ENCODE assay signal across 8 cellular contexts in the genomic region with DNA sequence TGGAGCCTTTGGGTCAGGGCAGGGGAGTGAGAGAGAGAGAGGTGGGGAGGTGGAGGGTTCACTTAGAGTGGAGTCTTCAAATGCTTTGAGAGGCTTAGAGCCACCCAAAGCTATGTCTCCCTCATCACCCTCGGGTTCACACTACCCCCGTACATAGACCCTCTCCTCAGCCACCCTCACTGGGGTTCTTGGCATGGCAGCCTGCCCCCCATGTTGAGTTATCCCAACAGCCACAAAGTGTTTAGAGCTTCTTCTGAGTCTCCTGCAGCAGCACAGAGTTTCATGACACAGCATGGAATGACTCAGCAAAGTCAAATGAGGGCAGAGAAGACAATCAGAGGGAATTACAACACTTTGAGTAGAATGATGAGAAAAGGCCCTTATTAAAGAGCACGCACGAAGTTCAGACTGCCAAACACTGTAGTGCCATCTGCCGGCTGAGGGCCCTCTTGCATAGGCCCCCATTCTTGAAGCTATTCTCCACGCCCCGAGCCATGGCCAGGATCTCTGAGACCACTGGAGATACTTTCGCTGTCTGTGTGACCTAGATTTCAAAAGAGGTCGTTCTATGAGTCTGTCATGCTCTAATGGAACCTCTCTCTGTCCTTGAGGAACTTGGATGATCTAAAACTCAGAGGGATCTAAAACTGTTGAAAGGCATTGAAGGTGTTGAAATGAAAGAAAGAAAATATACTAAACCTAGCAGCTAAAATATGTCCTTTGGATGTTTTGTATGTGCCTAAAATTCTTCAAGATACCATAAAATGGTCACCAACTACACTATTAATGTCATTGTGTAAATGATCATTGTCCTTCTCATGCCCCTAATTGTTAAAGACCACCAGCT.
DNase-seq lines count a peak whose midpoint lies in the region; ATAC-seq, FAIRE-seq and TF ChIP-seq lines count a peak whose summit lies in the region.

No MANE protein-coding gene starts in this region.

- peak; percentile 89 for FAIRE-seq in bronchial epithelial cell (lab: Jason Lieb, UNC)
- FAIRE-seq in kidney (lab: Jason Lieb, UNC) = no peak

- H3K9ac ChIP-seq in kidney (ENCODE audit: low read length in 2 of 2) = no peak overlapping the region

- H3K9me3 ChIP-seq in kidney (ENCODE audit: control insufficient read depth in 1 of 2, low read length in 2 of 2) = no peaks in the 10 kb centered on the region

- intact Hi-C loops in kidney (cut with DNase I) = no loop called here

- POLR2A ChIA-PET in GM10248 (lab: Yijun Ruan, JAX) = no interaction called here

- DNase-seq in GM10248 (ENCODE audit: extremely low spot score) (peak; percentile 58), NCI-H2081 treated with DMSO at 0.1 percent for 48 hours (lab: John Stamatoyannopoulos, UW) (peak; percentile 21), UCSD-AML1 (lab: John Stamatoyannopoulos, UW; ENCODE audit: unreplicated experiment) (peak; percentile 79), bronchial epithelial cell (ENCODE audit: low read depth) (peak; percentile 91), kidney (peak; percentile 89), mesenteric fat pad (ENCODE audit: low spot score) (no peak)
- peak in 3 of 4 experiments; percentile 8 to 24 (median 21) for DNase-seq in stimulated activated CD4-positive, alpha-beta T cell treated with anti-CD3 and anti-CD28 coated beads, Interleukin-1b, Interleukin-23, amount 100 ng/mL, for 24 hours (ENCODE audit: low read depth in 4 of 4, low spot score in 1 of 4)

- H3K4me1 ChIP-seq in kidney (ENCODE audit: control insufficient read depth in 1 of 2, insufficient read depth in 1 of 2, low read depth in 1 of 2, low read length in 2 of 2) = peaks cover 6 to 11% of the 10 kb centered on the region in 2 donors

- peak; percentile 62 for ATAC-seq in HG02852 (IDR thresholded peaks at IDR 0.05; ENCODE audit: unreplicated experiment)

- TF ChIP-seq CTCF in GM10248 (IDR thresholded peaks at IDR 0.05; ENCODE audit: control extremely low read depth, extremely low read depth, low read depth, missing control alignments) (peak; percentile 64), bronchial epithelial cell (IDR thresholded peaks at IDR 0.05; ENCODE audit: insufficient read depth, low read length, severe bottlenecking) (peak; percentile 91), kidney (IDR thresholded peaks at IDR 0.05; ENCODE audit: borderline replicate concordance, extremely low read depth, insufficient read depth) (peak; percentile 82)

- H3K27ac ChIP-seq in kidney (ENCODE audit: low read depth in 2 of 2, low read length in 2 of 2) = peak overlapping the region in 1 of 2 donors; percentile 36

- CTCF ChIA-PET in GM10248 (lab: Yijun Ruan, JAX) = interaction anchor here (0.5 to 2.3 kb wide), 18 partner anchors 14 to 924 kb away, joined by 3 to 27 read pairs (median 3); no protein-coding TSS in a partner anchor

- H3K27me3 ChIP-seq in bronchial epithelial cell (ENCODE audit: control insufficient read depth, insufficient read depth, low read length) = no peaks in the 10 kb centered on the region

- H3K36me3 ChIP-seq in bronchial epithelial cell (ENCODE audit: control insufficient read depth, insufficient read depth, low read length) (no peaks in the 10 kb centered on the region), kidney (ENCODE audit: control insufficient read depth in 1 of 2, insufficient read depth in 2 of 2, low read length in 2 of 2) (no peaks in the 10 kb centered on the region)

- no peak overlapping the region for H3K4me3 ChIP-seq in bronchial epithelial cell (ENCODE audit: low read depth, low read length)
- no peak overlapping the region for H3K4me3 ChIP-seq in kidney (ENCODE audit: low read length in 2 of 2)
